In the genomic region with DNA sequence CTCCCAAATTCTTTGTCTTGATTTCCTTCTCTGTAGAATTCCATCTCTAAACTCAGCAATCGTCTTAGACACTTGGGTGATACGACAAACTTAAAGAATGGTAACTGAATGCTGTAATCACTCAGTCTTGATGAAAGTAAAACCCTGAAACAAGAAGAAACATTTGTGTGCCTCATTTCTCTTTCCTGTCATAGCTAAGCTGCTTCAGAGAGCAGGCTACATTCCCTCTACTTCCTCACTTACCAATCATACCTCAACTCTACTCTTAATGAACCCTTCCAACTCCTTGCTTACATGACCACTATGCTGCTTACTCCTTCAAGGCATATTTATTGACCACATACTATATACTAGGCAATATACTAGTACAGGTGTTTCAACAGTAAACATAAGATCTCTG, we compare ENCODE assay signal across 10 cellular contexts. TPM values are rescaled to one million over a fixed set of nuclear protein-coding genes. Genes with fewer than 3 reads are reported as not detected.
A peak's percentile ranks its signal among the peaks of the same experiment; 100 is the strongest.
DNase-seq lines count a peak whose midpoint lies in the region; ATAC-seq and TF ChIP-seq lines count a peak whose summit lies in the region.
"Had no signal": no experiment of that assay in that cellular context is flagged by ENCODE, and none has a peak within 500 bp of the region (broad histone marks: within the 10 kb centered on the region; RNA-seq: fewer than 3 reads in every experiment).

No MANE protein-coding gene starts in this region.

- H2AFZ ChIP-seq in Karpas-422 (ENCODE audit: low read length): no peak overlapping the region

- ATAC-seq in GM19452 (IDR thresholded peaks at IDR 0.05; ENCODE audit: unreplicated experiment): peak; percentile 42

- H4K20me1 ChIP-seq in Karpas-422 (ENCODE audit: insufficient read depth, low read depth, low read length): no peaks in the 10 kb centered on the region

- no peaks in the 10 kb centered on the region for H3K9me2 ChIP-seq in Karpas-422 (replicated peaks; ENCODE audit: insufficient read depth, low read length)

- H3K36me3 Mint-ChIP-seq in mesothelial cell of epicardium: no peaks in the 10 kb centered on the region
- peaks cover 22% of the 10 kb centered on the region for H3K36me3 Mint-ChIP-seq in endodermal cell (ENCODE audit: low read depth)

- TF ChIP-seq CTCF in GM13976 (IDR thresholded peaks at IDR 0.05; ENCODE audit: borderline replicate concordance, control extremely low read depth, extremely low read depth, insufficient read depth, missing control alignments): no peak
- TF ChIP-seq CTCF in mesothelial cell of epicardium (IDR thresholded peaks at IDR 0.05; ENCODE audit: unreplicated experiment): no peak
- TF ChIP-seq CTCF in endodermal cell (conservative IDR thresholded peaks at IDR 0.05): no peak

- in situ Hi-C loops in GM13976 (cut with MboI; ENCODE audit: low sequenced_read_pairs, unreplicated experiment): no loop called here

- DNase-seq in GM13976 (ENCODE audit: low spot score) (peak; percentile 28), Karpas-422 (no peak), mesothelial cell of epicardium (ENCODE audit: low spot score in 2 of 2, unreplicated experiment in 2 of 2) (no peak), amniotic stem cell (lab: John Stamatoyannopoulos, UW) (no peak), endodermal cell (no peak), NCI-H524 (lab: John Stamatoyannopoulos, UW) (no peak)
- DNase-seq: stimulated activated CD4-positive, alpha-beta T cell treated with anti-CD3 and anti-CD28 coated beads, Interleukin-12 subunit alpha, Interleukin-12 subunit beta, amount 100 ng/mL, for 4 hours had no signal

- H3K36me3 ChIP-seq in Karpas-422 (ENCODE audit: insufficient read depth, low read length) (peaks cover 12% of the 10 kb centered on the region; the same call in 1 of the 2 replicates), endodermal cell (ENCODE audit: control insufficient read depth, insufficient read depth, low read length) (no peaks in the 10 kb centered on the region)

- H3K4me1 ChIP-seq in Karpas-422 (ENCODE audit: low read length) (peaks cover 53% of the 10 kb centered on the region), endodermal cell (ENCODE audit: control insufficient read depth, insufficient read depth, low read length) (no peaks in the 10 kb centered on the region)

- peaks cover 42% of the 10 kb centered on the region for H3K4me1 Mint-ChIP-seq in mesothelial cell of epicardium
- H3K4me1 Mint-ChIP-seq in endodermal cell: peaks cover 18% of the 10 kb centered on the region

- H3K9ac ChIP-seq in Karpas-422 (ENCODE audit: low read length): no peak overlapping the region
- no peak overlapping the region for H3K9ac ChIP-seq in endodermal cell (ENCODE audit: extremely low read depth, low read length, poor library complexity, severe bottlenecking)

- WGBS in endodermal cell (ENCODE audit: insufficient coverage in 1 of 2, insufficient read length in 1 of 2), 2 experiments: 96 to 100% methylated on average over 2 of the region's 2 CpGs

- H3K4me3 Mint-ChIP-seq in mesothelial cell of epicardium (no peak overlapping the region), endodermal cell (no peak overlapping the region)
- H3K4me3 Mint-ChIP-seq: neural crest cell had no signal

- H3K27me3 Mint-ChIP-seq in mesothelial cell of epicardium (ENCODE audit: low read depth) (no peaks in the 10 kb centered on the region), endodermal cell (ENCODE audit: insufficient read depth) (no peaks in the 10 kb centered on the region)

- H3K27ac Mint-ChIP-seq in mesothelial cell of epicardium: peak overlapping the region; percentile 35
- no peak overlapping the region for H3K27ac Mint-ChIP-seq in endodermal cell

- H3K9me3 Mint-ChIP-seq in mesothelial cell of epicardium: no peaks in the 10 kb centered on the region
- no peaks in the 10 kb centered on the region for H3K9me3 Mint-ChIP-seq in endodermal cell
- H3K9me3 Mint-ChIP-seq: neural crest cell had no signal

- H3K27ac ChIP-seq in Karpas-422 (ENCODE audit: low read length): peak overlapping the region; percentile 22
- H3K27ac ChIP-seq in endodermal cell (ENCODE audit: low read depth, low read length): no peak overlapping the region
- H3K27ac ChIP-seq: RWPE1 had no signal

- H3K4me3 ChIP-seq in Karpas-422 (ENCODE audit: low read length): no peak overlapping the region
- H3K4me3 ChIP-seq in endodermal cell (ENCODE audit: low read length): no peak overlapping the region

- H3K4me2 ChIP-seq in Karpas-422 (ENCODE audit: low read depth, low read length, poor library complexity, severe bottlenecking): no peak overlapping the region

- H3K27me3 ChIP-seq in Karpas-422 (ENCODE audit: low read length): no peaks in the 10 kb centered on the region
- no peaks in the 10 kb centered on the region for H3K27me3 ChIP-seq in endodermal cell (ENCODE audit: control insufficient read depth, insufficient read depth, low read length, poor library complexity, severe bottlenecking)

- no peaks in the 10 kb centered on the region for H3K9me3 ChIP-seq in Karpas-422 (ENCODE audit: low read length)
- no peaks in the 10 kb centered on the region for H3K9me3 ChIP-seq in endodermal cell (ENCODE audit: control insufficient read depth, low read length)

- peaks cover 100% of the 10 kb centered on the region for H3K79me2 ChIP-seq in Karpas-422 (ENCODE audit: low read length)

RNA-seq across cellular contexts. Expression of a gene that starts 8.3 kb away (rescaled TPM):
- 73.5 and 127 TPM in 2 replicates for total RNA-seq in Karpas-422 (2014; rRNA removed; shearing (Covaris generic); ENCODE audit: low replicate concordance)
- 80.9 to 95.4 TPM (median 94.5 TPM) in 3 replicates for total RNA-seq in mesothelial cell of epicardium
- total RNA-seq in endodermal cell: 10 to 100 TPM; 45.0 to 60.3 TPM
- 39.7 TPM for polyA plus RNA-seq in endodermal cell (2013, experiment 1 of 2)
- polyA plus RNA-seq in endodermal cell (2013, experiment 2 of 2): 35.0 TPM

RNA-seq across cellular contexts. Expression of a gene that starts 35.9 kb away (rescaled TPM):
- total RNA-seq in Karpas-422 (2014; rRNA removed; shearing (Covaris generic); ENCODE audit: low replicate concordance): 0.18 and 3.3 TPM in 2 replicates
- 1.5 to 2.9 TPM (median 1.8 TPM) in 3 replicates for total RNA-seq in mesothelial cell of epicardium
- total RNA-seq in endodermal cell: 1 to 10 TPM in 1 of 2 donors, under 1 TPM in 1; 0.88 to 1.7 TPM
- polyA plus RNA-seq in endodermal cell (2013, experiment 1 of 2): 7.0 TPM
- 5.9 TPM for polyA plus RNA-seq in endodermal cell (2013, experiment 2 of 2)
